1 cellular context compared by ENCODE assay signal in genomic region chr6:53544050-53544499, GRCh38.
TF ChIP-seq lines count a peak whose summit lies in the region.

No MANE protein-coding gene starts in this region.

TF ChIP-seq in H1, 55 proteins besides CTCF, POLR2A, EP300 and RAD21 (continued from another document):
- no peak for TF ChIP-seq USF2 (IDR thresholded peaks at IDR 0.05; ENCODE audit: low read length)
